Comparison of ENCODE assay signal across 19 cellular contexts in the genomic region with DNA sequence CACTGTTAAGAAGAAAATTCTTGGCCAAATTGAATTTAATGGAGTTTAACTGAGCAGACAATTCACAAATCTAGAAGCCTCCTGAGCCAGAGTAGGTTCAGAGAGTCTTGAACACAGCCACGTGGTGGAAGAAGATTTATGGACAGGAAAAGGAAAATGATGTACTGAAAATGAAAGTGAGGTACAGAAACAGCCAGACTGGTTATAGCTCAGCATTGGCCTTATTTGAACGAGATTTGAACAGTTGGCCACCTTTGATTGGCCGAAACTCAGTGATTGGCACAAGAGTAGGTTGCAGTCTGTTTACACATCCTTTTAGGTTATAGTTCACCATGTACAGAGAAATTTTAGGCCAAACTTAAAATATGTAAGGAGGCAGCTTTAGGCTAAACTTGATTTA. TPM values are rescaled to one million over a fixed set of nuclear protein-coding genes. Genes with fewer than 3 reads are reported as not detected.
A peak's percentile ranks its signal among the peaks of the same experiment; 100 is the strongest.
DNase-seq lines count a peak whose midpoint lies in the region; ATAC-seq and TF ChIP-seq lines count a peak whose summit lies in the region.
"Had no signal": no experiment of that assay in that cellular context is flagged by ENCODE, and none has a peak within 500 bp of the region (broad histone marks: within the 10 kb centered on the region; RNA-seq: fewer than 3 reads in every experiment).

No MANE protein-coding gene starts in this region.

- no peak overlapping the region for H3K4me3 ChIP-seq in CD4-positive, alpha-beta memory T cell (ENCODE audit: low read length in 2 of 2)
- H3K4me3 ChIP-seq in GM12865 (ENCODE audit: low read depth, low read length), result no peak overlapping the region
- no peak overlapping the region for H3K4me3 ChIP-seq in dorsolateral prefrontal cortex
- no peak overlapping the region for H3K4me3 ChIP-seq in upper lobe of left lung
- H3K4me3 ChIP-seq: right atrium auricular region, transverse colon had no signal

- CTCF ChIA-PET in CD4-positive, alpha-beta memory T cell (lab: Charles Lee; ENCODE audit: partially characterized antibody), result interaction anchor here (1.1 to 7.5 kb wide), 4 partner anchors 9 to 87 kb away, joined by 3 to 112 read pairs (median 12); partner anchors contain the start of gene OAS2

- DNase-seq in CD4-positive, alpha-beta memory T cell, result peak in 3 of 5 donors; percentile 4 to 17 (median 5)
- DNase-seq in GM12865 (ENCODE audit: low read depth), result peak; percentile 46
- no peak for DNase-seq in T-helper 17 cell
- no peak for DNase-seq in effector memory CD8-positive, alpha-beta T cell
- no peak for DNase-seq in dorsolateral prefrontal cortex
- no peak for DNase-seq in upper lobe of left lung
- DNase-seq in NCI-H2081 (lab: John Stamatoyannopoulos, UW), result no peak
- DNase-seq: C1 segment of cervical spinal cord, cortex of kidney, mesenchymal stem cell, NCI-H2029 treated with DMSO at 0.1 percent for 48 hours, NCI-H526, transverse colon had no signal

- no peak for TF ChIP-seq POLR2A in upper lobe of left lung (IDR thresholded peaks at IDR 0.05)

- H3K4me1 Mint-ChIP-seq in CD4-positive, alpha-beta memory T cell, result peaks cover 37 to 70% (median 54%) of the 10 kb centered on the region in 4 donors
- H3K4me1 Mint-ChIP-seq in T-helper 17 cell, result peaks cover 28% of the 10 kb centered on the region
- peaks cover 20 to 49% of the 10 kb centered on the region in 2 donors for H3K4me1 Mint-ChIP-seq in effector memory CD8-positive, alpha-beta T cell (ENCODE audit: low read depth in 2 of 2)

- WGBS in upper lobe of left lung, 2 donors, result 45 to 50% methylated on average over 3 of the region's 3 CpGs

- H3K27me3 ChIP-seq in CD4-positive, alpha-beta memory T cell (ENCODE audit: insufficient read depth, low read length), result no peaks in the 10 kb centered on the region
- H3K27me3 ChIP-seq in dorsolateral prefrontal cortex (peaks cover 0 to 4% (median 0%) of the 10 kb centered on the region in 45 donors), upper lobe of left lung (no peaks in the 10 kb centered on the region)
- H3K27me3 ChIP-seq: neutrophil, right atrium auricular region, transverse colon had no signal

- no peaks in the 10 kb centered on the region for H3K9me3 ChIP-seq in CD4-positive, alpha-beta memory T cell (ENCODE audit: control insufficient read depth in 1 of 2, low read length in 2 of 2)
- H3K9me3 ChIP-seq in T-helper 17 cell (ENCODE audit: control insufficient read depth, low read length, poor library complexity, severe bottlenecking), result peaks cover 4% of the 10 kb centered on the region
- no peaks in the 10 kb centered on the region for H3K9me3 ChIP-seq in upper lobe of left lung
- H3K9me3 ChIP-seq: neutrophil had no signal

- POLR2A ChIA-PET in CD4-positive, alpha-beta memory T cell (lab: Charles Lee; ENCODE audit: partially characterized antibody), result interaction anchor here (7.5 kb wide), 1 partner anchor 9 kb away, joined by 101 read pairs; the partner anchor contains the start of gene OAS2

- H3K9me3 Mint-ChIP-seq in CD4-positive, alpha-beta memory T cell, result peaks cover 2 to 10% (median 8%) of the 10 kb centered on the region in 8 donors
- H3K9me3 Mint-ChIP-seq in effector memory CD8-positive, alpha-beta T cell, result no peaks in the 10 kb centered on the region

- ATAC-seq in T-helper 17 cell, result no peak
- no peak for ATAC-seq in effector memory CD8-positive, alpha-beta T cell (replicated peaks)
- ATAC-seq in HG02588 (IDR thresholded peaks at IDR 0.05; ENCODE audit: unreplicated experiment), result no peak
- no peak for ATAC-seq in upper lobe of left lung (ENCODE audit: low FRiP score in 2 of 2)
- ATAC-seq: Panc1 had no signal

- TF ChIP-seq EP300 in upper lobe of left lung (IDR thresholded peaks at IDR 0.05), result no peak

- no peak for TF ChIP-seq CTCF in GM12865 (IDR thresholded peaks at IDR 0.05; ENCODE audit: insufficient read depth, low read depth, low read length, missing control alignments)
- no peak for TF ChIP-seq CTCF in dorsolateral prefrontal cortex (IDR thresholded peaks at IDR 0.05 in 54 of 56, conservative IDR thresholded peaks at IDR 0.05 in 2 of 56; ENCODE audit: low read depth in 1 of 56, partially characterized antibody in 56 of 56)
- no peak for TF ChIP-seq CTCF in upper lobe of left lung (IDR thresholded peaks at IDR 0.05)

- H3K4me1 ChIP-seq in CD4-positive, alpha-beta memory T cell (ENCODE audit: insufficient read depth, low read length), result peaks cover 40% of the 10 kb centered on the region
- no peaks in the 10 kb centered on the region for H3K4me1 ChIP-seq in upper lobe of left lung
- H3K4me1 ChIP-seq: right atrium auricular region had no signal

- H3K27ac Mint-ChIP-seq in CD4-positive, alpha-beta memory T cell, result peak overlapping the region; percentile 12 to 89 (median 72)
- peak overlapping the region; percentile 59 for H3K27ac Mint-ChIP-seq in T-helper 17 cell
- H3K27ac Mint-ChIP-seq in effector memory CD8-positive, alpha-beta T cell, result peak overlapping the region; percentile 86 to 87

- H3K27me3 Mint-ChIP-seq in CD4-positive, alpha-beta memory T cell, result no peaks in the 10 kb centered on the region
- no peaks in the 10 kb centered on the region for H3K27me3 Mint-ChIP-seq in T-helper 17 cell
- no peaks in the 10 kb centered on the region for H3K27me3 Mint-ChIP-seq in effector memory CD8-positive, alpha-beta T cell

- no peak overlapping the region for H3K27ac ChIP-seq in CD4-positive, alpha-beta memory T cell (ENCODE audit: low read depth, low read length)
- H3K27ac ChIP-seq in dorsolateral prefrontal cortex, result no peak overlapping the region
- peak overlapping the region in 1 of 4 donors; percentile 3 for H3K27ac ChIP-seq in upper lobe of left lung
- H3K27ac ChIP-seq: neutrophil, right atrium auricular region, transverse colon, VCaP had no signal

- H3K4me3 Mint-ChIP-seq in CD4-positive, alpha-beta memory T cell, result peak overlapping the region in 1 of 8 donors; percentile 49
- no peak overlapping the region for H3K4me3 Mint-ChIP-seq in T-helper 17 cell
- no peak overlapping the region for H3K4me3 Mint-ChIP-seq in effector memory CD8-positive, alpha-beta T cell

- H3K36me3 Mint-ChIP-seq in CD4-positive, alpha-beta memory T cell, result peaks cover 73 to 90% of the 10 kb centered on the region in 2 donors
- peaks cover 22% of the 10 kb centered on the region for H3K36me3 Mint-ChIP-seq in T-helper 17 cell (ENCODE audit: low read depth)
- H3K36me3 Mint-ChIP-seq in effector memory CD8-positive, alpha-beta T cell (ENCODE audit: insufficient read depth), result peaks cover 35% of the 10 kb centered on the region

- peaks cover 46% of the 10 kb centered on the region for H3K36me3 ChIP-seq in CD4-positive, alpha-beta memory T cell (ENCODE audit: insufficient read depth, low read length)
- peaks cover 0 to 19% (median 9%) of the 10 kb centered on the region in 4 donors for H3K36me3 ChIP-seq in upper lobe of left lung
- H3K36me3 ChIP-seq: neutrophil, transverse colon had no signal

- intact Hi-C loops in CD4-positive, alpha-beta memory T cell (cut with micrococcal nuclease), result no loop called here
- intact Hi-C loops in dorsolateral prefrontal cortex (cut with DNase I), result no loop called here

RNA-seq across cellular contexts. Expression of gene OAS2, which starts 9.9 kb away (rescaled TPM):
- total RNA-seq in CD4-positive, alpha-beta memory T cell, result 10 to 100 TPM; 73.5 to 77.4 TPM
- 10 to 100 TPM; 25.5 to 65.6 TPM for polyA plus RNA-seq in CD4-positive, alpha-beta memory T cell
- total RNA-seq in T-helper 17 cell (10 to 100 TPM; 35.4 to 45.3 TPM), dorsolateral prefrontal cortex (10 to 100 TPM in 6 of 120 experiments, 1 to 10 TPM in 114; 1.4 to 49.9 (median 4.3) TPM), upper lobe of left lung (10 to 100 TPM; 17.2 to 59.7 (median 20.1) TPM)
- total RNA-seq: H1 had no signal

RNA-seq across cellular contexts. Expression of gene OAS3, which starts 50.0 kb away (rescaled TPM):
- 10 to 100 TPM; 20.3 to 22.5 TPM for total RNA-seq in CD4-positive, alpha-beta memory T cell
- polyA plus RNA-seq in CD4-positive, alpha-beta memory T cell, result 10 to 100 TPM; 14.4 to 31.3 TPM
- total RNA-seq in T-helper 17 cell (10 to 100 TPM; 26.6 to 28.6 TPM), dorsolateral prefrontal cortex (10 to 100 TPM in 42 of 120 experiments, 1 to 10 TPM in 78; 3.3 to 72.9 (median 8.5) TPM), upper lobe of left lung (10 to 100 TPM; 15.3 to 61.9 (median 28.8) TPM)

Comparison
In these comparisons a context has a peak if more than half of its experiments do, and no peak if none do; other contexts are left out.
1. DNase-seq: peak in CD4-positive, alpha-beta memory T cell (3 of 5) and GM12865 (single experiment); none in T-helper 17 cell (0 of 3), effector memory CD8-positive, alpha-beta T cell (0 of 3), dorsolateral prefrontal cortex (0 of 10), upper lobe of left lung (0 of 2) and NCI-H2081 (0 of 2).
2. Peak in every context shown above with its lines, with median percentiles within 50 percentile points of each other: H3K27ac Mint-ChIP-seq.